Comparison of ENCODE assay signal across 10 cellular contexts in genomic region chr14:21090194-21090939, GRCh38. TPM values are rescaled to one million over a fixed set of nuclear protein-coding genes. Genes with fewer than 3 reads are reported as not detected.
DNase-seq lines count a peak whose midpoint lies in the region; ATAC-seq lines count a peak whose summit lies in the region.
"Had no signal": no experiment of that assay in that cellular context is flagged by ENCODE, and none has a peak within 500 bp of the region (broad histone marks: within the 10 kb centered on the region; RNA-seq: fewer than 3 reads in every experiment).

No MANE protein-coding gene starts in this region.

- H3K27me3 Mint-ChIP-seq in activated T-cell treated with anti-CD3 and anti-CD28 coated beads, Interleukin-2, amount 50 U/mL, for 4 hours (ENCODE audit: low read depth) = no peaks in the 10 kb centered on the region

- H3K4me1 Mint-ChIP-seq in activated T-cell treated with anti-CD3 and anti-CD28 coated beads, Interleukin-2, amount 50 U/mL, for 4 hours (ENCODE audit: low read depth) = peaks cover 28% of the 10 kb centered on the region

- peak; percentile 55 for DNase-seq in stimulated activated CD4-positive, alpha-beta T cell treated with anti-CD3 and anti-CD28 coated beads, Interleukin-15, amount 100 ng/mL, for 24 hours
- no peak for DNase-seq in stimulated activated CD4-positive, alpha-beta T cell treated with anti-CD3 and anti-CD28 coated beads, Interleukin-12 subunit alpha, Interleukin-12 subunit beta, amount 100 ng/mL, for 4 hours
- DNase-seq in activated T-cell treated with anti-CD3 and anti-CD28 coated beads, Interleukin-2, amount 50 U/mL, for 4 hours = peak; percentile 13
- DNase-seq in iPS-NIHi7 (ENCODE audit: extremely low spot score) = peak; percentile 71
- no peak for DNase-seq in NCI-H774 (lab: John Stamatoyannopoulos, UW)
- no peak for DNase-seq in NCI-H146 treated with DMSO at 0.1 percent for 48 hours (lab: John Stamatoyannopoulos, UW; ENCODE audit: unreplicated experiment)
- DNase-seq: NCI-H2107 had no signal

- no peaks in the 10 kb centered on the region for H3K36me3 Mint-ChIP-seq in activated T-cell treated with anti-CD3 and anti-CD28 coated beads, Interleukin-2, amount 50 U/mL, for 4 hours (ENCODE audit: insufficient read depth)

- no peaks in the 10 kb centered on the region for H3K9me3 Mint-ChIP-seq in activated T-cell treated with anti-CD3 and anti-CD28 coated beads, Interleukin-2, amount 50 U/mL, for 4 hours

- H3K4me3 Mint-ChIP-seq in activated T-cell treated with anti-CD3 and anti-CD28 coated beads, Interleukin-2, amount 50 U/mL, for 4 hours = no peak overlapping the region

- ATAC-seq in activated T-cell treated with anti-CD3 and anti-CD28 coated beads, Interleukin-2, amount 50 U/mL, for 4 hours = no peak
- ATAC-seq in GM18517 (IDR thresholded peaks at IDR 0.05; ENCODE audit: unreplicated experiment) (no peak), HG02588 (IDR thresholded peaks at IDR 0.05; ENCODE audit: unreplicated experiment) (no peak)

RNA-seq across cellular contexts. Expression of gene ZNF219, which starts 8.1 kb away (rescaled TPM):
- total RNA-seq in activated T-cell treated with anti-CD3 and anti-CD28 coated beads, Interleukin-2, amount 50 U/mL, for 4 hours = 1 to 10 TPM; 5.5 to 7.0 (median 6.5) TPM

RNA-seq across cellular contexts. Expression of gene TMEM253, which starts 10.5 kb away (rescaled TPM):
- not detected for total RNA-seq in activated T-cell treated with anti-CD3 and anti-CD28 coated beads, Interleukin-2, amount 50 U/mL, for 4 hours
- total RNA-seq: dermis microvascular lymphatic vessel endothelial cell had no signal

RNA-seq across cellular contexts. Expression of gene ARHGEF40, which starts 20.3 kb away (rescaled TPM):
- total RNA-seq in activated T-cell treated with anti-CD3 and anti-CD28 coated beads, Interleukin-2, amount 50 U/mL, for 4 hours = under 1 TPM; 0.11 to 0.35 (median 0.23) TPM

RNA-seq across cellular contexts. Expression of gene RNASE8, which starts 32.7 kb away (rescaled TPM):
- total RNA-seq in activated T-cell treated with anti-CD3 and anti-CD28 coated beads, Interleukin-2, amount 50 U/mL, for 4 hours = not detected
- total RNA-seq: dermis microvascular lymphatic vessel endothelial cell had no signal

RNA-seq across cellular contexts. Expression of gene RNASE7, which starts 48.2 kb away (rescaled TPM):
- total RNA-seq in activated T-cell treated with anti-CD3 and anti-CD28 coated beads, Interleukin-2, amount 50 U/mL, for 4 hours = not detected
- total RNA-seq: dermis microvascular lymphatic vessel endothelial cell had no signal

Comparison
In these comparisons a context has a peak if more than half of its experiments do, and no peak if none do; other contexts are left out.
1. DNase-seq: peak in stimulated activated CD4-positive, alpha-beta T cell treated with anti-CD3 and anti-CD28 coated beads, Interleukin-15, amount 100 ng/mL, for 24 hours (single experiment), activated T-cell treated with anti-CD3 and anti-CD28 coated beads, Interleukin-2, amount 50 U/mL, for 4 hours (single experiment) and iPS-NIHi7 (single experiment); none in stimulated activated CD4-positive, alpha-beta T cell treated with anti-CD3 and anti-CD28 coated beads, Interleukin-12 subunit alpha, Interleukin-12 subunit beta, amount 100 ng/mL, for 4 hours (single experiment), NCI-H774 (single experiment) and NCI-H146 treated with DMSO at 0.1 percent for 48 hours (single experiment).